ENCODE assay signal across 1 cellular context in genomic region chr11:35945137-35945518, GRCh38.
TF ChIP-seq lines count a peak whose summit lies in the region.

No MANE protein-coding gene starts in this region.

TF ChIP-seq in H1, 55 proteins besides CTCF, POLR2A, EP300 and RAD21:
- no peak for TF ChIP-seq YY1 (IDR thresholded peaks at IDR 0.05; ENCODE audit: low read depth, low read length)
- no peak for TF ChIP-seq ATF2 (IDR thresholded peaks at IDR 0.05; ENCODE audit: low read length)
- no peak for TF ChIP-seq HDAC6 (IDR thresholded peaks at IDR 0.05; ENCODE audit: low read depth, low read length)
- no peak for TF ChIP-seq MAX (IDR thresholded peaks at IDR 0.05)
- no peak for TF ChIP-seq RBBP5 (IDR thresholded peaks at IDR 0.05; ENCODE audit: borderline replicate concordance, low read depth, low read length)
- no peak for TF ChIP-seq GTF2F1 (IDR thresholded peaks at IDR 0.05; ENCODE audit: borderline replicate concordance, low read depth, low read length)
- no peak for TF ChIP-seq SIN3A (conservative IDR thresholded peaks at IDR 0.05 in 1 of 2, IDR thresholded peaks at IDR 0.05 in 1 of 2; ENCODE audit: low read depth in 1 of 2, low read length in 2 of 2)
- TF ChIP-seq CHD7 (IDR thresholded peaks at IDR 0.05; ENCODE audit: insufficient replicate concordance, low read length), result no peak
- no peak for TF ChIP-seq FOSL1 (IDR thresholded peaks at IDR 0.05; ENCODE audit: insufficient read depth, low read depth, low read length)
- no peak for TF ChIP-seq KDM4A (IDR thresholded peaks at IDR 0.05; ENCODE audit: low read depth, low read length, severe bottlenecking)
- TF ChIP-seq CHD2 (IDR thresholded peaks at IDR 0.05; ENCODE audit: low read length), result no peak
- TF ChIP-seq RNF2 (IDR thresholded peaks at IDR 0.05; ENCODE audit: borderline replicate concordance, low read depth, low read length, missing control alignments, poor library complexity, severe bottlenecking), result no peak
- TF ChIP-seq CBX5 (IDR thresholded peaks at IDR 0.05; ENCODE audit: low read depth, low read length), result no peak
- TF ChIP-seq EGR1 (IDR thresholded peaks at IDR 0.05; ENCODE audit: borderline replicate concordance, low read depth, low read length), result no peak
- no peak for TF ChIP-seq HDAC2 (IDR thresholded peaks at IDR 0.05; ENCODE audit: borderline replicate concordance in 1 of 2, low read depth in 2 of 2, low read length in 2 of 2)
- no peak for TF ChIP-seq TCF12 (IDR thresholded peaks at IDR 0.05; ENCODE audit: low read depth, low read length)
- no peak for TF ChIP-seq ZNF274 (IDR thresholded peaks at IDR 0.05; ENCODE audit: borderline replicate concordance, extremely low read depth, low read length)
- no peak for TF ChIP-seq KDM1A (IDR thresholded peaks at IDR 0.05; ENCODE audit: borderline replicate concordance, low read length)
- no peak for TF ChIP-seq BRCA1 (IDR thresholded peaks at IDR 0.05; ENCODE audit: low read depth, low read length)
